In genomic region chr5:33997331-33997983, GRCh38 we compare ENCODE assay signal across 8 cellular contexts. TPM values are rescaled to one million over a fixed set of nuclear protein-coding genes. Genes with fewer than 3 reads are reported as not detected.
DNase-seq lines count a peak whose midpoint lies in the region; ATAC-seq, FAIRE-seq and TF ChIP-seq lines count a peak whose summit lies in the region.

No MANE protein-coding gene starts in this region.

- H3K79me2 ChIP-seq in DOHH2 (ENCODE audit: control insufficient read depth, low read length) (no peaks in the 10 kb centered on the region), OCI-LY1 (ENCODE audit: insufficient read depth, low read length) (no peaks in the 10 kb centered on the region)

- in situ Hi-C loops in T47D (cut with HindIII; ENCODE audit: low pct_unique_long_range_greater_than_20kb, low sequenced_read_pairs) = no loop called here

- H4K20me1 ChIP-seq in DOHH2 (ENCODE audit: control insufficient read depth, insufficient read depth, low read depth, low read length) (no peaks in the 10 kb centered on the region), OCI-LY1 (ENCODE audit: insufficient read depth, low read length) (no peaks in the 10 kb centered on the region)

- DNase-seq in HuH-7 (ENCODE audit: low spot score) = peak; percentile 71
- peak; percentile 55 to 76 for DNase-seq in T47D (ENCODE audit: low read depth in 1 of 2, low spot score in 1 of 2)
- peak; percentile 78 for DNase-seq in kidney
- no peak for DNase-seq in stimulated activated naive CD8-positive, alpha-beta T cell treated with anti-CD3 and anti-CD28 coated beads, Interleukin-15, Interleukin-2, amounts not matched to agents 100 U/mL and 50 U/mL, for 24 hours

- H3K4me2 ChIP-seq in DOHH2 (ENCODE audit: low read length) (no peak overlapping the region), OCI-LY1 (ENCODE audit: low read length) (no peak overlapping the region)

- H2AFZ ChIP-seq in OCI-LY1 (ENCODE audit: low read length) = no peak overlapping the region

- no peaks in the 10 kb centered on the region for H3F3A ChIP-seq in DOHH2 (ENCODE audit: control insufficient read depth, insufficient read depth)
- no peaks in the 10 kb centered on the region for H3F3A ChIP-seq in OCI-LY1 (ENCODE audit: insufficient read depth, low read length)

- H3K9me3 ChIP-seq in DOHH2 (ENCODE audit: control insufficient read depth, insufficient read depth, low read length) (no peaks in the 10 kb centered on the region), OCI-LY1 (ENCODE audit: low read length) (no peaks in the 10 kb centered on the region), kidney (ENCODE audit: control insufficient read depth in 1 of 2, low read length in 2 of 2) (no peaks in the 10 kb centered on the region)

- H3K4me1 ChIP-seq in DOHH2 (ENCODE audit: control insufficient read depth, low read length) = no peaks in the 10 kb centered on the region
- H3K4me1 ChIP-seq in OCI-LY1 (ENCODE audit: insufficient read depth, low read length, severe bottlenecking) = no peaks in the 10 kb centered on the region
- H3K4me1 ChIP-seq in kidney (ENCODE audit: control insufficient read depth in 1 of 2, insufficient read depth in 1 of 2, low read depth in 1 of 2, low read length in 2 of 2) = peaks cover 8 to 11% of the 10 kb centered on the region in 2 donors

- intact Hi-C loops in kidney (cut with DNase I) = no loop called here

- H3K36me3 ChIP-seq in DOHH2 (ENCODE audit: control insufficient read depth, low read length) (no peaks in the 10 kb centered on the region), OCI-LY1 (ENCODE audit: insufficient read depth, low read length) (no peaks in the 10 kb centered on the region), kidney (ENCODE audit: control insufficient read depth in 1 of 2, insufficient read depth in 2 of 2, low read length in 2 of 2) (peaks cover 17 to 21% of the 10 kb centered on the region in 2 donors)

- H3K27me3 ChIP-seq in DOHH2 (ENCODE audit: control insufficient read depth, low read length) (no peaks in the 10 kb centered on the region), OCI-LY1 (ENCODE audit: insufficient read depth, low read length) (no peaks in the 10 kb centered on the region)

- H3K9ac ChIP-seq in OCI-LY1 (ENCODE audit: low read length) = no peak overlapping the region
- no peak overlapping the region for H3K9ac ChIP-seq in kidney (ENCODE audit: low read length in 2 of 2)

- no peaks in the 10 kb centered on the region for H3K9me2 ChIP-seq in DOHH2 (replicated peaks; ENCODE audit: control insufficient read depth, low read length)
- no peaks in the 10 kb centered on the region for H3K9me2 ChIP-seq in OCI-LY1 (ENCODE audit: low read depth, low read length)

- TF ChIP-seq CTCF in DOHH2 (IDR thresholded peaks at IDR 0.05; ENCODE audit: low read depth, low read length, poor library complexity, severe bottlenecking) (peak; percentile 70), OCI-LY1 (IDR thresholded peaks at IDR 0.05; ENCODE audit: low read length) (peak; percentile 67), kidney (IDR thresholded peaks at IDR 0.05; ENCODE audit: borderline replicate concordance, extremely low read depth, insufficient read depth) (peak; percentile 70)

- FAIRE-seq in kidney (lab: Jason Lieb, UNC) = peak; percentile 21

- H3K27ac ChIP-seq in DOHH2 (ENCODE audit: low read depth, low read length) (no peak overlapping the region), OCI-LY1 (ENCODE audit: low read depth, low read length, poor library complexity, severe bottlenecking) (no peak overlapping the region), kidney (ENCODE audit: low read depth in 2 of 2, low read length in 2 of 2) (no peak overlapping the region)

- ATAC-seq in GM19467 (IDR thresholded peaks at IDR 0.05; ENCODE audit: unreplicated experiment) (peak; percentile 76), HG03378 (IDR thresholded peaks at IDR 0.05; ENCODE audit: unreplicated experiment) (no peak)
- ATAC-seq in stimulated activated naive CD8-positive, alpha-beta T cell treated with anti-CD3 and anti-CD28 coated beads, Interleukin-15, Interleukin-2, amounts not matched to agents 100 U/mL and 50 U/mL, for 24 hours = peak; percentile 43

- H3K4me3 ChIP-seq in DOHH2 (ENCODE audit: low read length) (no peak overlapping the region), OCI-LY1 (ENCODE audit: low read depth, low read length, poor library complexity, severe bottlenecking) (no peak overlapping the region), kidney (ENCODE audit: low read length in 2 of 2) (no peak overlapping the region)

RNA-seq across cellular contexts. Expression of gene AMACR, which starts 10.4 kb away (rescaled TPM):
- total RNA-seq in kidney = 291 TPM
- polyA plus RNA-seq in kidney (ENCODE audit: insufficient read depth, low read depth, low replicate concordance) = 155 TPM

RNA-seq across cellular contexts. Expression of gene SLC45A2, which starts 13.0 kb away (rescaled TPM):
- total RNA-seq in kidney = 0.22 TPM
- polyA plus RNA-seq in kidney (ENCODE audit: insufficient read depth, low read depth, low replicate concordance) = 0.22 TPM

RNA-seq across cellular contexts. Expression of gene C1QTNF3, which starts 45.6 kb away (rescaled TPM):
- total RNA-seq in kidney = 38.4 TPM
- polyA plus RNA-seq in kidney (ENCODE audit: insufficient read depth, low read depth, low replicate concordance) = 6.3 TPM
